ENCODE assay signal across 11 cellular contexts in genomic region chr1:8464377-8464776, GRCh38.
A peak's percentile ranks its signal among the peaks of the same experiment; 100 is the strongest.
DNase-seq lines count a peak whose midpoint lies in the region; ATAC-seq and TF ChIP-seq lines count a peak whose summit lies in the region.
"Had no signal": no experiment of that assay in that cellular context is flagged by ENCODE, and none has a peak within 500 bp of the region (broad histone marks: within the 10 kb centered on the region; RNA-seq: fewer than 3 reads in every experiment).

No MANE protein-coding gene starts in this region.

- H3K23ac ChIP-seq in mesendoderm (ENCODE audit: low read length) = no peak overlapping the region

- no peak overlapping the region for H3K4me3 ChIP-seq in HUES64 (ENCODE audit: low read length)
- H3K4me3 ChIP-seq in coronary artery = no peak overlapping the region
- H3K4me3 ChIP-seq in mesendoderm (ENCODE audit: low read length) = no peak overlapping the region
- no peak overlapping the region for H3K4me3 ChIP-seq in stomach

- H2BK5ac ChIP-seq in mesendoderm (ENCODE audit: low read length) = no peak overlapping the region

- no peak overlapping the region for H3K18ac ChIP-seq in mesendoderm (ENCODE audit: low read length)

- no peak overlapping the region for H3K4ac ChIP-seq in mesendoderm (ENCODE audit: low read depth, low read length)

- no peak overlapping the region; the same call in 1 of the 2 replicates for H3K9ac ChIP-seq in HUES64 (ENCODE audit: low read depth, low read length)
- no peak overlapping the region for H3K9ac ChIP-seq in mesendoderm (ENCODE audit: low read length)

- no peak for TF ChIP-seq EP300 in stomach (IDR thresholded peaks at IDR 0.05)

- DNase-seq in coronary artery (ENCODE audit: low spot score) = no peak
- peak; percentile 75 for DNase-seq in mesendoderm
- DNase-seq in stomach = no peak
- no peak for DNase-seq in SK-N-DZ (ENCODE audit: low spot score)
- DNase-seq: DMS153, NCI-H1417, T1000 had no signal

- no peak overlapping the region for H2BK120ac ChIP-seq in mesendoderm (ENCODE audit: low read depth, low read length)

- H4K8ac ChIP-seq in mesendoderm (ENCODE audit: low read depth, low read length) = no peak overlapping the region

- H3K56ac ChIP-seq in mesendoderm (ENCODE audit: low read length) = peak overlapping the region; percentile 11

- no peak overlapping the region for H3K4me2 ChIP-seq in mesendoderm (ENCODE audit: low read length)

- WGBS in HUES64 = 89% methylated on average over 4 of the region's 4 CpGs
- no CpG with 5 or more reads among the region's 4 CpGs for WGBS in mesendoderm (ENCODE audit: extremely low coverage, insufficient coverage, low lambda C conversion rate)
- 66 to 77% (median 70%) methylated on average over 4 of the region's 4 CpGs for WGBS in stomach, 5 donors

- H3K27ac ChIP-seq in HUES64 (ENCODE audit: low read depth, low read length) (peak overlapping the region; percentile 80), coronary artery (peak overlapping the region; percentile 59 to 78), mesendoderm (ENCODE audit: low read depth, low read length) (no peak overlapping the region), stomach (peak overlapping the region; percentile 20 to 89 (median 82))

- peaks cover 7% of the 10 kb centered on the region for H3K79me1 ChIP-seq in mesendoderm (ENCODE audit: low read length)

- no peaks in the 10 kb centered on the region for H3K79me2 ChIP-seq in mesendoderm (ENCODE audit: control insufficient read depth, insufficient read depth, low read length)

- H3K36me3 ChIP-seq in HUES64 (ENCODE audit: insufficient read depth, low read length) = peaks cover 9% of the 10 kb centered on the region
- H3K36me3 ChIP-seq in mesendoderm (ENCODE audit: control insufficient read depth, insufficient read depth, low read length) = no peaks in the 10 kb centered on the region
- H3K36me3 ChIP-seq in stomach = peaks cover 4 to 9% (median 6%) of the 10 kb centered on the region in 4 donors

- no peaks in the 10 kb centered on the region for H3K27me3 ChIP-seq in HUES64 (ENCODE audit: insufficient read depth, low read length)
- no peaks in the 10 kb centered on the region for H3K27me3 ChIP-seq in mesendoderm (ENCODE audit: insufficient read depth, low read length, poor library complexity)
- H3K27me3 ChIP-seq in stomach = no peaks in the 10 kb centered on the region

- peaks cover 64% of the 10 kb centered on the region for H3K4me1 ChIP-seq in HUES64 (ENCODE audit: insufficient read depth, low read length)
- peaks cover 21% of the 10 kb centered on the region for H3K4me1 ChIP-seq in mesendoderm (ENCODE audit: control insufficient read depth, low read depth, low read length)
- peaks cover 39 to 74% (median 53%) of the 10 kb centered on the region in 4 donors for H3K4me1 ChIP-seq in stomach

- intact Hi-C loops in stomach (cut with DNase I; ENCODE audit: low total_unique reads) = no loop called here

- no peak overlapping the region for H4K5ac ChIP-seq in mesendoderm (ENCODE audit: low read length)

- H2AK5ac ChIP-seq in mesendoderm (ENCODE audit: low read length) = no peak overlapping the region

- TF ChIP-seq CTCF in coronary artery (IDR thresholded peaks at IDR 0.05) (no peak), stomach (IDR thresholded peaks at IDR 0.05) (no peak)

- H3K9me3 ChIP-seq in HUES64 (ENCODE audit: insufficient read depth, low read depth, low read length) (no peaks in the 10 kb centered on the region), stomach (no peaks in the 10 kb centered on the region)

- ATAC-seq in GM19351 (IDR thresholded peaks at IDR 0.05; ENCODE audit: unreplicated experiment) = no peak
- no peak for ATAC-seq in HG03097 (IDR thresholded peaks at IDR 0.05; ENCODE audit: low FRiP score, unreplicated experiment)
- no peak for ATAC-seq in GM19463 (IDR thresholded peaks at IDR 0.05; ENCODE audit: unreplicated experiment)

- no peak overlapping the region for H2BK15ac ChIP-seq in mesendoderm (replicated peaks; ENCODE audit: low read depth)

- no peak for TF ChIP-seq POLR2A in stomach (IDR thresholded peaks at IDR 0.05)
